In genomic region chr1:87331319-87332269, GRCh38 we compare ENCODE assay signal across 1 cellular context.
TF ChIP-seq lines count a peak whose summit lies in the region.

No MANE protein-coding gene starts in this region.

TF ChIP-seq in HCT116, 20 proteins besides CTCF, POLR2A, EP300 and RAD21 (continued from another document):
- TF ChIP-seq POLR2AphosphoS5 (IDR thresholded peaks at IDR 0.05; ENCODE audit: low read depth, low read length) (peak; percentile 58; the same call in 1 of the 2 replicates), SP1 (IDR thresholded peaks at IDR 0.05; ENCODE audit: low read depth) (peak; percentile 72), YY1 (IDR thresholded peaks at IDR 0.05; ENCODE audit: extremely low read depth, insufficient replicate concordance, low read depth, low read length) (peak; percentile 43), EGR1 (IDR thresholded peaks at IDR 0.05; ENCODE audit: low read depth) (no peak), FOSL1 (IDR thresholded peaks at IDR 0.05; ENCODE audit: low read depth) (no peak), ZBTB33 (IDR thresholded peaks at IDR 0.05; ENCODE audit: extremely low read depth, insufficient replicate concordance, low read length) (no peak), SRF (IDR thresholded peaks at IDR 0.05; ENCODE audit: low read depth) (no peak), TCF7L2 (IDR thresholded peaks at IDR 0.05; ENCODE audit: borderline replicate concordance, extremely low read depth, insufficient read depth, insufficient read length) (no peak), ELF1 (IDR thresholded peaks at IDR 0.05; ENCODE audit: borderline replicate concordance, low read depth) (no peak), SIN3A (IDR thresholded peaks at IDR 0.05; ENCODE audit: low read depth) (peak; percentile 64; the same call in 1 of the 2 replicates)
